In genomic region chr10:3066317-3066931, GRCh38 we compare ENCODE assay signal across 9 cellular contexts. TPM values are rescaled to one million over a fixed set of nuclear protein-coding genes. Genes with fewer than 3 reads are reported as not detected.
DNase-seq lines count a peak whose midpoint lies in the region; ATAC-seq and TF ChIP-seq lines count a peak whose summit lies in the region.
"Had no signal": no experiment of that assay in that cellular context is flagged by ENCODE, and none has a peak within 500 bp of the region (broad histone marks: within the 10 kb centered on the region; RNA-seq: fewer than 3 reads in every experiment).

No MANE protein-coding gene starts in this region.

- peak overlapping the region; percentile 72 for H2AFZ ChIP-seq in mammary epithelial cell (ENCODE audit: low read depth, low read length)

- dilution Hi-C loops in mammary epithelial cell (cut with HindIII; ENCODE audit: low sequenced_read_pairs): no loop called here

- peak overlapping the region; percentile 72 for H3K4me3 Mint-ChIP-seq in activated naive CD4-positive, alpha-beta T cell treated with anti-CD3 and anti-CD28 coated beads, Interleukin-2, amount 10 ng/mL, durations not matched to agents 7 days and 5 days
- H3K4me3 Mint-ChIP-seq in memory B cell: peak overlapping the region; percentile 31

- no peak overlapping the region for H3K27ac Mint-ChIP-seq in activated naive CD4-positive, alpha-beta T cell treated with anti-CD3 and anti-CD28 coated beads, Interleukin-2, amount 10 ng/mL, durations not matched to agents 7 days and 5 days
- no peak overlapping the region for H3K27ac Mint-ChIP-seq in memory B cell

- H3K27ac ChIP-seq in mammary epithelial cell (ENCODE audit: insufficient read depth, low read depth, low read length) (no peak overlapping the region), uterus (peak overlapping the region; percentile 33 to 75)

- TF ChIP-seq POLR2A in uterus (IDR thresholded peaks at IDR 0.05): no peak
- TF ChIP-seq POLR2A in lower leg skin (IDR thresholded peaks at IDR 0.05): no peak

- intact Hi-C loops in mammary epithelial cell (cut with micrococcal nuclease) (no loop called here), uterus (cut with DNase I; ENCODE audit: low total_unique reads) (no loop called here), lower leg skin (cut with DNase I; ENCODE audit: low total_unique reads) (no loop called here)

- H3K79me2 ChIP-seq in mammary epithelial cell (ENCODE audit: insufficient read depth, low read length): peaks cover 40% of the 10 kb centered on the region

- BruUV-seq in mammary epithelial cell (replicated peaks; lab: Mats Ljungman, UMichigan): no TSS peak

- in situ Hi-C loops in mammary epithelial cell (cut with MboI; ENCODE audit: low sequenced_read_pairs in 2 of 2): no loop called here

- H3K27me3 ChIP-seq in mammary epithelial cell (ENCODE audit: insufficient read depth, low read length) (no peaks in the 10 kb centered on the region), uterus (no peaks in the 10 kb centered on the region)

- WGBS in mammary epithelial cell (ENCODE audit: low coverage, missing lambda C conversion rate): 33% methylated on average over 16 of the region's 45 CpGs
- WGBS in lower leg skin, 2 donors: 13 to 16% methylated on average over 18 to 25 of the region's 45 CpGs

- CTCF ChIA-PET in activated naive CD4-positive, alpha-beta T cell treated with anti-CD3 and anti-CD28 coated beads, Interleukin-2, amount 10 ng/mL, durations not matched to agents 7 days and 5 days (lab: Charles Lee): no interaction called here
- CTCF ChIA-PET in mammary epithelial cell (lab: Charles Lee; ENCODE audit: low non-redundant PET): no interaction called here

- H3K4me3 ChIP-seq in mammary epithelial cell (replicated peaks in 1 of 3; ENCODE audit: insufficient read depth in 1 of 3, low read depth in 2 of 3, low read length in 3 of 3) (peak overlapping the region in 2 of 3 experiments; percentile 85 to 94), uterus (peak overlapping the region; percentile 55 to 65), lower leg skin (ENCODE audit: low read depth, poor library complexity, severe bottlenecking) (no peak overlapping the region)

- peaks cover 22% of the 10 kb centered on the region for H3K36me3 Mint-ChIP-seq in activated naive CD4-positive, alpha-beta T cell treated with anti-CD3 and anti-CD28 coated beads, Interleukin-2, amount 10 ng/mL, durations not matched to agents 7 days and 5 days
- H3K36me3 Mint-ChIP-seq in memory B cell: peaks cover 3% of the 10 kb centered on the region

- H3K27me3 Mint-ChIP-seq in activated naive CD4-positive, alpha-beta T cell treated with anti-CD3 and anti-CD28 coated beads, Interleukin-2, amount 10 ng/mL, durations not matched to agents 7 days and 5 days: peaks cover 23% of the 10 kb centered on the region
- no peaks in the 10 kb centered on the region for H3K27me3 Mint-ChIP-seq in memory B cell

- peaks cover 3% of the 10 kb centered on the region for H3K36me3 ChIP-seq in mammary epithelial cell (ENCODE audit: insufficient read depth, low read length)
- no peaks in the 10 kb centered on the region for H3K36me3 ChIP-seq in uterus

- no peak for DNase-seq in activated naive CD4-positive, alpha-beta T cell treated with anti-CD3 and anti-CD28 coated beads, Interleukin-2, amount 10 ng/mL, durations not matched to agents 7 days and 5 days
- DNase-seq in activated naive CD4-positive, alpha-beta T cell treated with Interleukin-2 at 50 U/mL for 16 hours: no peak
- DNase-seq in mammary epithelial cell (no peak), memory B cell (ENCODE audit: low spot score in 2 of 2) (no peak), uterus (peak in 1 of 2 donors; percentile 32), epidermal melanocyte (ENCODE audit: insufficient read length, low spot score) (no peak), lower leg skin (ENCODE audit: low spot score in 2 of 2) (no peak)
- DNase-seq: NCI-H510A had no signal

- H3K9me3 Mint-ChIP-seq in activated naive CD4-positive, alpha-beta T cell treated with anti-CD3 and anti-CD28 coated beads, Interleukin-2, amount 10 ng/mL, durations not matched to agents 7 days and 5 days: no peaks in the 10 kb centered on the region
- no peaks in the 10 kb centered on the region for H3K9me3 Mint-ChIP-seq in memory B cell

- no peak overlapping the region for H3K9ac ChIP-seq in mammary epithelial cell (ENCODE audit: insufficient read depth, low read length)

- TF ChIP-seq CTCF in mammary epithelial cell (conservative IDR thresholded peaks at IDR 0.05 in 1 of 2, IDR thresholded peaks at IDR 0.05 in 1 of 2; ENCODE audit: extremely low read depth in 1 of 2, insufficient read depth in 1 of 2, low read depth in 1 of 2, low read length in 2 of 2) (no peak), uterus (IDR thresholded peaks at IDR 0.05) (peak in 1 of 4 experiments; percentile 20), lower leg skin (IDR thresholded peaks at IDR 0.05) (no peak)

- ATAC-seq in memory B cell (ENCODE audit: low read depth): no peak
- no peak for ATAC-seq in HG02885 (IDR thresholded peaks at IDR 0.05; ENCODE audit: poor library complexity, unreplicated experiment)

- H3K4me1 ChIP-seq in mammary epithelial cell (ENCODE audit: insufficient read depth, low read length) (peaks cover 25% of the 10 kb centered on the region), uterus (peaks cover 0 to 6% of the 10 kb centered on the region in 2 donors)

- H3K9me3 ChIP-seq in mammary epithelial cell (replicated peaks; ENCODE audit: insufficient read depth, low read length): no peaks in the 10 kb centered on the region
- no peaks in the 10 kb centered on the region for H3K9me3 ChIP-seq in uterus

- H3K4me2 ChIP-seq in mammary epithelial cell (ENCODE audit: insufficient read depth, low read depth, low read length): peak overlapping the region; percentile 88

- no peaks in the 10 kb centered on the region for H4K20me1 ChIP-seq in mammary epithelial cell (ENCODE audit: insufficient read depth, low read length)

- peaks cover 21% of the 10 kb centered on the region for H3K4me1 Mint-ChIP-seq in activated naive CD4-positive, alpha-beta T cell treated with anti-CD3 and anti-CD28 coated beads, Interleukin-2, amount 10 ng/mL, durations not matched to agents 7 days and 5 days
- H3K4me1 Mint-ChIP-seq in memory B cell: peaks cover 9% of the 10 kb centered on the region

RNA-seq across cellular contexts. Expression of gene PFKP, which starts 0.9 kb away (rescaled TPM):
- total RNA-seq in mammary epithelial cell: 100 to 1,000 TPM; 142 to 272 TPM
- 201 TPM for polyA plus RNA-seq in mammary epithelial cell
- polyA minus RNA-seq in mammary epithelial cell: 208 TPM
- 10 to 100 TPM; 22.9 to 74.5 (median 43.8) TPM for total RNA-seq in uterus
- total RNA-seq in lower leg skin: 10 to 100 TPM; 54.9 to 79.3 (median 65.5) TPM
